23 cellular contexts compared by ENCODE assay signal in the genomic region with DNA sequence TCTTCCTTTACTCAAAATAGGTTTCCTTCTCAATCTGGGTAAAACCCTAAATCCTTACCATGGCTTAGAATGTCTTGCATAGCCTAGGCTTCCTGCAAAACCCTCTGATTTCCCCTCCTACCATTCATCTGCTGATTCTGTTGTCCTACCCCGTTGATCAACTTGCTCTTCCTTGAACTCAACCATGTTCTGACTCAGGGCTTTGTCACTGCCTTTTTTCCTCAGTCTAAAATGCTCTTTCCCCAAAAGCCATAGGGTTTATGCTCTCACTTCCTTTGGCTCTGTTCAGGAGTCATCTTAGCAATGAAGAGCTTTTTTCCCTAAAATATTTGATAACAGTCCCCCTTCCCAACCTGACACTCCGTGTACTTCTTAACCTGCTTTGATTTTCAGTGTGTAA.
"Had no signal": no experiment of that assay in that cellular context is flagged by ENCODE, and none has a peak within 500 bp of the region (broad histone marks: within the 10 kb centered on the region; RNA-seq: fewer than 3 reads in every experiment).

No MANE protein-coding gene starts in this region.

- ATAC-seq: mucosa of descending colon; naive thymus-derived CD4-positive, alpha-beta T cell; natural killer cell treated with Interleukin-12 subunit alpha and Interleukin-12 subunit beta and Interleukin-15 and Interleukin-18, amount 100 ng/mL, for 72 hours; right cardiac atrium; sciatic nerve; stimulated activated naive B cell treated with anti-CD40 and anti-IgM and Interleukin-4, amounts not matched to agents 10 μg/mL and 1 μg/mL and 100 μg/mL, for 72 hours; stimulated activated naive CD8-positive, alpha-beta T cell treated with anti-CD3 and anti-CD28 coated beads, Interleukin-15, Interleukin-2, amounts not matched to agents 100 U/mL and 50 U/mL, for 24 hours had no signal

- DNase-seq: islet precursor cell; left ventricle myocardium inferior; midbrain; mucosa of descending colon; naive thymus-derived CD4-positive, alpha-beta T cell; ovary; right cardiac atrium; stimulated activated CD4-positive, alpha-beta T cell treated with anti-CD3 and anti-CD28 coated beads, Interleukin-12 subunit alpha, Interleukin-12 subunit beta, amount 100 ng/mL, for 4 hours; stimulated activated CD4-positive, alpha-beta T cell treated with anti-CD3 and anti-CD28 coated beads, Interleukin-15, amount 100 ng/mL, for 24 hours; stimulated activated CD4-positive, alpha-beta T cell treated with anti-CD3 and anti-CD28 coated beads, Interleukin-2, amount 100 ng/mL, for 24 hours; stimulated activated CD4-positive, alpha-beta T cell treated with anti-CD3 and anti-CD28 coated beads, Interleukin-4, amount 100 ng/mL, for 1 hour; stimulated activated naive B cell treated with anti-CD40 and anti-IgM and Interleukin-4, amounts not matched to agents 10 μg/mL and 1 μg/mL and 100 μg/mL, for 72 hours; stimulated activated naive CD8-positive, alpha-beta T cell treated with anti-CD3 and anti-CD28 coated beads, Interleukin-15, Interleukin-2, amounts not matched to agents 100 U/mL and 50 U/mL, for 24 hours; stomach; testis; thyroid gland; transverse colon; upper lobe of left lung had no signal

- H3K4me1 ChIP-seq: left ventricle myocardium inferior, stomach, testis, thyroid gland, transverse colon, upper lobe of left lung, vagina had no signal

- H3K36me3 ChIP-seq: left ventricle myocardium inferior, ovary, stomach, thyroid gland, transverse colon, upper lobe of left lung, vagina had no signal

- H3K27ac ChIP-seq: left ventricle myocardium inferior, ovary, skin epidermis, stomach, testis, thyroid gland, transverse colon, upper lobe of left lung, vagina had no signal

- H3K4me3 ChIP-seq: left ventricle myocardium inferior, lung, mucosa of descending colon, ovary, skin epidermis, stomach, testis, thyroid gland, transverse colon, upper lobe of left lung, vagina had no signal

- H3K27me3 ChIP-seq: ovary, stomach, testis, thyroid gland, transverse colon, upper lobe of left lung, vagina had no signal

- H3K9me3 ChIP-seq: left ventricle myocardium inferior, mucosa of descending colon, ovary, testis, thyroid gland, transverse colon, upper lobe of left lung, vagina had no signal
